In genomic region chr6:72363844-72364740, GRCh38 we compare ENCODE assay signal across 10 cellular contexts.
DNase-seq lines count a peak whose midpoint lies in the region; ATAC-seq and TF ChIP-seq lines count a peak whose summit lies in the region.
"Had no signal": no experiment of that assay in that cellular context is flagged by ENCODE, and none has a peak within 500 bp of the region (broad histone marks: within the 10 kb centered on the region; RNA-seq: fewer than 3 reads in every experiment).

No MANE protein-coding gene starts in this region.

- in situ Hi-C loops in transverse colon (cut with MboI; ENCODE audit: low pct_ligation_motif_present in 1 of 4, low pct_unique_long_range_greater_than_20kb in 1 of 4, low sequenced_read_pairs in 3 of 4): no loop called here

- H3K27me3 ChIP-seq in transverse colon: no peaks in the 10 kb centered on the region

- DNase-seq in AG08396 (ENCODE audit: low spot score): peak; percentile 72
- DNase-seq in cerebellar cortex (ENCODE audit: low spot score): peak; percentile 35
- DNase-seq in lung microvascular endothelial cell (ENCODE audit: low read depth in 2 of 2): peak; percentile 35 to 93
- no peak for DNase-seq in transverse colon
- no peak for DNase-seq in globus pallidus (ENCODE audit: low spot score)
- DNase-seq in activated naive CD4-positive, alpha-beta T cell treated with anti-CD3 and anti-CD28 coated beads, Interleukin-2, amount 50 U/mL, for 72 hours (ENCODE audit: low spot score in 2 of 2): no peak
- no peak for DNase-seq in NCI-H510A treated with DMSO at 0.1 percent for 48 hours (lab: John Stamatoyannopoulos, UW)
- DNase-seq: naive thymus-derived CD4-positive, alpha-beta T cell; NCI-H82 had no signal

- no peaks in the 10 kb centered on the region for H3K4me1 ChIP-seq in transverse colon

- no peak overlapping the region for H3K27ac Mint-ChIP-seq in activated naive CD4-positive, alpha-beta T cell treated with anti-CD3 and anti-CD28 coated beads, Interleukin-2, amount 50 U/mL, for 72 hours
- H3K27ac Mint-ChIP-seq: naive thymus-derived CD4-positive, alpha-beta T cell had no signal

- H3K36me3 Mint-ChIP-seq in activated naive CD4-positive, alpha-beta T cell treated with anti-CD3 and anti-CD28 coated beads, Interleukin-2, amount 50 U/mL, for 72 hours: no peaks in the 10 kb centered on the region
- H3K36me3 Mint-ChIP-seq: naive thymus-derived CD4-positive, alpha-beta T cell had no signal

- H3K27ac ChIP-seq in transverse colon: no peak overlapping the region

- TF ChIP-seq EP300 in Ishikawa (IDR thresholded peaks at IDR 0.05; ENCODE audit: borderline replicate concordance): no peak
- TF ChIP-seq EP300 in transverse colon (IDR thresholded peaks at IDR 0.05; ENCODE audit: low read depth): no peak

- no peaks in the 10 kb centered on the region for H3K9me3 ChIP-seq in transverse colon

- intact Hi-C loops in transverse colon (cut with DNase I; ENCODE audit: low total_unique reads): no loop called here

- H3K9me3 Mint-ChIP-seq in activated naive CD4-positive, alpha-beta T cell treated with anti-CD3 and anti-CD28 coated beads, Interleukin-2, amount 50 U/mL, for 72 hours: no peaks in the 10 kb centered on the region
- H3K9me3 Mint-ChIP-seq: naive thymus-derived CD4-positive, alpha-beta T cell had no signal

- no peak for TF ChIP-seq CTCF in transverse colon (IDR thresholded peaks at IDR 0.05)

- TF ChIP-seq POLR2A in transverse colon (IDR thresholded peaks at IDR 0.05): no peak

- no peak for ATAC-seq in activated naive CD4-positive, alpha-beta T cell treated with anti-CD3 and anti-CD28 coated beads, Interleukin-2, amount 50 U/mL, for 72 hours
- ATAC-seq: naive thymus-derived CD4-positive, alpha-beta T cell had no signal

- H3K36me3 ChIP-seq in transverse colon: no peaks in the 10 kb centered on the region

- 65 to 78% methylated on average over 4 to 7 of the region's 7 CpGs for WGBS in transverse colon (ENCODE audit: low coverage in 1 of 2), 2 donors

- no peak for TF ChIP-seq RAD21 in Ishikawa (IDR thresholded peaks at IDR 0.05; ENCODE audit: low read depth)

- H3K4me3 ChIP-seq in transverse colon: no peak overlapping the region

TF ChIP-seq in Ishikawa, 13 proteins besides CTCF, POLR2A, EP300 and RAD21:
- no peak for TF ChIP-seq REST (IDR thresholded peaks at IDR 0.05; ENCODE audit: low read depth)
- TF ChIP-seq NFIC (IDR thresholded peaks at IDR 0.05): peak; percentile 68

Comparison
In these comparisons a context has a peak if more than half of its experiments do, and no peak if none do; other contexts are left out.
1. DNase-seq: peak in AG08396 (single experiment), cerebellar cortex (single experiment) and lung microvascular endothelial cell (2 of 2); none in transverse colon (single experiment), globus pallidus (single experiment), activated naive CD4-positive, alpha-beta T cell treated with anti-CD3 and anti-CD28 coated beads, Interleukin-2, amount 50 U/mL, for 72 hours (0 of 2) and NCI-H510A treated with DMSO at 0.1 percent for 48 hours (single experiment).